In the genomic region with DNA sequence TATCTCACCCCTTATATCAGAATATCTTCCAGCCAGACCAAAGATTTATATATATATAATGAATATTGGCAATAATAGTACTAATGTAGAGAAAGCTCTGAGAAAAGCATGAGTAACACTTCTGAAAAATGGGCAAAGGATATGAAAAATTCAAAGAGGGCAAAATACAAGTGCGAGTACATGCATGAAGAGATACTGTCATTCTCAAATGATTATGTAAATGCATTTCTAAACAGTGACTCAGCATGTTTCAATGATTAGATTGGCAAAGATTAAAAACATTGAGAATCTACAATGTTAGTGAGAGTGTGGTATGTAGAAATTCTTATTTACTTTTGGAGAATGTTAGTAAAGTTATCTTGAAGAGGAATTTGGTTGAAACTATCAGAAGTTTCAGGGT, we compare ENCODE assay signal across 2 cellular contexts.
TF ChIP-seq lines count a peak whose summit lies in the region.

No MANE protein-coding gene starts in this region.

TF ChIP-seq in endothelial cell of umbilical vein, 7 proteins besides CTCF, POLR2A, EP300 and RAD21:
- TF ChIP-seq POLR2AphosphoS5 (IDR thresholded peaks at IDR 0.05; ENCODE audit: insufficient read depth, low read depth, low read length) (no peak), JUN (IDR thresholded peaks at IDR 0.05; ENCODE audit: borderline replicate concordance, insufficient read depth, insufficient read length, low read depth) (peak; percentile 37), FOS (IDR thresholded peaks at IDR 0.05; ENCODE audit: borderline replicate concordance, insufficient read depth, low read length) (peak; percentile 29), MYC (IDR thresholded peaks at IDR 0.05; ENCODE audit: low read depth, low read length) (no peak)
- TF ChIP-seq, protein P1, sequence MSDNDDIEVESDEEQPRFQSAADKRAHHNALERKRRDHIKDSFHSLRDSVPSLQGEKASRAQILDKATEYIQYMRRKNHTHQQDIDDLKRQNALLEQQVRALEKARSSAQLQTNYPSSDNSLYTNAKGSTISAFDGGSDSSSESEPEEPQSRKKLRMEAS (IDR thresholded peaks at IDR 0.05; ENCODE audit: insufficient read depth, insufficient read length), result no peak
TF ChIP-seq in endothelial cell of umbilical vein: peak in this region for 2.

TF ChIP-seq in liver, 16 proteins besides CTCF, POLR2A, EP300 and RAD21 (continued from another document):
- peak; percentile 36 for TF ChIP-seq FOXA2 (IDR thresholded peaks at IDR 0.05)
